8 cellular contexts compared by ENCODE assay signal in genomic region chr3:141403576-141403975, GRCh38. TPM values are rescaled to one million over a fixed set of nuclear protein-coding genes. Genes with fewer than 3 reads are reported as not detected.
DNase-seq lines count a peak whose midpoint lies in the region; ATAC-seq lines count a peak whose summit lies in the region.

No MANE protein-coding gene starts in this region.

- H4K20me1 ChIP-seq in GM23248 (ENCODE audit: insufficient read depth): no peaks in the 10 kb centered on the region

- H3K4me3 Mint-ChIP-seq in activated T-helper 1 cell treated with anti-CD3 and anti-CD28 coated beads, Interleukin-12 subunit alpha, Interleukin-12 subunit beta, Interleukin-2, Interleukin-4 antibody, amounts not matched to agents 30 ng/mL and 10 ng/mL and 1 ng/mL, durations not matched to agents 14 hours and 24 hours and 36 hours: peak overlapping the region; percentile 54
- peak overlapping the region; percentile 62 to 94 (median 93) for H3K4me3 Mint-ChIP-seq in immature natural killer cell
- peak overlapping the region; percentile 83 for H3K4me3 Mint-ChIP-seq in stimulated activated memory B cell treated with anti-CD40 and anti-IgM and Interleukin-4, amounts not matched to agents 10 μg/mL and 1 μg/mL and 100 μg/mL, for 72 hours

- no peak for ATAC-seq in stimulated activated memory B cell treated with anti-CD40 and anti-IgM and Interleukin-4, amounts not matched to agents 10 μg/mL and 1 μg/mL and 100 μg/mL, for 72 hours

- no peak overlapping the region for H2AFZ ChIP-seq in GM23248

- H3K27ac ChIP-seq in GM23248: peak overlapping the region; percentile 92

- no peak for DNase-seq in GM23248
- no peak for DNase-seq in activated T-helper 1 cell treated with anti-CD3 and anti-CD28 coated beads, Interleukin-12 subunit alpha, Interleukin-12 subunit beta, Interleukin-2, Interleukin-4 antibody, amounts not matched to agents 30 ng/mL and 10 ng/mL and 1 ng/mL, durations not matched to agents 14 hours and 24 hours and 36 hours (ENCODE audit: low spot score)
- DNase-seq in immature natural killer cell: peak; percentile 49 to 71 (median 58)
- no peak for DNase-seq in 8988T
- no peak for DNase-seq in NCI-H226
- no peak for DNase-seq in NCI-H526 treated with DMSO at 0.1 percent for 48 hours (lab: John Stamatoyannopoulos, UW)
- no peak for DNase-seq in NCI-H345 treated with DMSO at 0.1 percent for 48 hours (lab: John Stamatoyannopoulos, UW; ENCODE audit: unreplicated experiment)

- H3K36me3 ChIP-seq in GM23248 (ENCODE audit: low read depth): peaks cover 27% of the 10 kb centered on the region

- H3K27me3 ChIP-seq in GM23248 (replicated peaks; ENCODE audit: insufficient read depth): no peaks in the 10 kb centered on the region

- peaks cover 86% of the 10 kb centered on the region for H3F3A ChIP-seq in GM23248 (ENCODE audit: insufficient read depth)

- H3K4me3 ChIP-seq in GM23248: peak overlapping the region; percentile 88

- H3K79me2 ChIP-seq in GM23248 (ENCODE audit: insufficient read depth): peaks cover 72% of the 10 kb centered on the region

- H3K9ac ChIP-seq in GM23248: peak overlapping the region; percentile 93

- no peaks in the 10 kb centered on the region for H3K9me3 ChIP-seq in GM23248 (ENCODE audit: low read depth)

- peaks cover 80% of the 10 kb centered on the region for H3K4me1 ChIP-seq in GM23248 (ENCODE audit: insufficient read depth)

- WGBS in GM23248 (ENCODE audit: low coverage in 1 of 2, low lambda C conversion rate in 2 of 2, missing lambda C conversion rate in 2 of 2), 2 experiments: 4 to 8% methylated on average over 4 of the region's 4 CpGs

- H3K27me3 Mint-ChIP-seq in activated T-helper 1 cell treated with anti-CD3 and anti-CD28 coated beads, Interleukin-12 subunit alpha, Interleukin-12 subunit beta, Interleukin-2, Interleukin-4 antibody, amounts not matched to agents 30 ng/mL and 10 ng/mL and 1 ng/mL, durations not matched to agents 14 hours and 24 hours and 36 hours (ENCODE audit: insufficient read depth): no peaks in the 10 kb centered on the region
- peaks cover 0 to 8% (median 3%) of the 10 kb centered on the region in 3 donors for H3K27me3 Mint-ChIP-seq in immature natural killer cell (ENCODE audit: low read depth in 3 of 3)
- no peaks in the 10 kb centered on the region for H3K27me3 Mint-ChIP-seq in stimulated activated memory B cell treated with anti-CD40 and anti-IgM and Interleukin-4, amounts not matched to agents 10 μg/mL and 1 μg/mL and 100 μg/mL, for 72 hours

- no peak overlapping the region for H3K27ac Mint-ChIP-seq in activated T-helper 1 cell treated with anti-CD3 and anti-CD28 coated beads, Interleukin-12 subunit alpha, Interleukin-12 subunit beta, Interleukin-2, Interleukin-4 antibody, amounts not matched to agents 30 ng/mL and 10 ng/mL and 1 ng/mL, durations not matched to agents 14 hours and 24 hours and 36 hours
- peak overlapping the region; percentile 75 to 96 (median 90) for H3K27ac Mint-ChIP-seq in immature natural killer cell
- peak overlapping the region; percentile 67 for H3K27ac Mint-ChIP-seq in stimulated activated memory B cell treated with anti-CD40 and anti-IgM and Interleukin-4, amounts not matched to agents 10 μg/mL and 1 μg/mL and 100 μg/mL, for 72 hours

- no peaks in the 10 kb centered on the region for H3K9me2 ChIP-seq in GM23248 (ENCODE audit: insufficient read depth)

- no peaks in the 10 kb centered on the region for H3K9me3 Mint-ChIP-seq in activated T-helper 1 cell treated with anti-CD3 and anti-CD28 coated beads, Interleukin-12 subunit alpha, Interleukin-12 subunit beta, Interleukin-2, Interleukin-4 antibody, amounts not matched to agents 30 ng/mL and 10 ng/mL and 1 ng/mL, durations not matched to agents 14 hours and 24 hours and 36 hours
- H3K9me3 Mint-ChIP-seq in immature natural killer cell: no peaks in the 10 kb centered on the region
- H3K9me3 Mint-ChIP-seq in stimulated activated memory B cell treated with anti-CD40 and anti-IgM and Interleukin-4, amounts not matched to agents 10 μg/mL and 1 μg/mL and 100 μg/mL, for 72 hours: no peaks in the 10 kb centered on the region

- H3K36me3 Mint-ChIP-seq in activated T-helper 1 cell treated with anti-CD3 and anti-CD28 coated beads, Interleukin-12 subunit alpha, Interleukin-12 subunit beta, Interleukin-2, Interleukin-4 antibody, amounts not matched to agents 30 ng/mL and 10 ng/mL and 1 ng/mL, durations not matched to agents 14 hours and 24 hours and 36 hours (ENCODE audit: low read depth): peaks cover 29% of the 10 kb centered on the region
- H3K36me3 Mint-ChIP-seq in immature natural killer cell: peaks cover 23 to 37% (median 32%) of the 10 kb centered on the region in 3 donors
- H3K36me3 Mint-ChIP-seq in stimulated activated memory B cell treated with anti-CD40 and anti-IgM and Interleukin-4, amounts not matched to agents 10 μg/mL and 1 μg/mL and 100 μg/mL, for 72 hours: peaks cover 47% of the 10 kb centered on the region

- peaks cover 31% of the 10 kb centered on the region for H3K4me1 Mint-ChIP-seq in activated T-helper 1 cell treated with anti-CD3 and anti-CD28 coated beads, Interleukin-12 subunit alpha, Interleukin-12 subunit beta, Interleukin-2, Interleukin-4 antibody, amounts not matched to agents 30 ng/mL and 10 ng/mL and 1 ng/mL, durations not matched to agents 14 hours and 24 hours and 36 hours (ENCODE audit: low read depth)
- H3K4me1 Mint-ChIP-seq in immature natural killer cell: peaks cover 25 to 70% of the 10 kb centered on the region in 2 donors
- H3K4me1 Mint-ChIP-seq in stimulated activated memory B cell treated with anti-CD40 and anti-IgM and Interleukin-4, amounts not matched to agents 10 μg/mL and 1 μg/mL and 100 μg/mL, for 72 hours: peaks cover 63% of the 10 kb centered on the region

- intact Hi-C loops in activated T-helper 1 cell treated with anti-CD3 and anti-CD28 coated beads, Interleukin-12 subunit alpha, Interleukin-12 subunit beta, Interleukin-2, Interleukin-4 antibody, amounts not matched to agents 30 ng/mL and 10 ng/mL and 1 ng/mL, durations not matched to agents 14 hours and 24 hours and 36 hours (cut with micrococcal nuclease): loop anchor here (1.0 to 2.0 kb wide), 3 partner anchors 8 to 173 kb away; partner anchors contain the start of gene PXYLP1

- in situ Hi-C loops in GM23248 (cut with MboI): no loop called here

- H3K4me2 ChIP-seq in GM23248 (ENCODE audit: unreplicated experiment): peak overlapping the region; percentile 89

RNA-seq across cellular contexts. Expression of gene ZBTB38, which starts 35.3 kb away (rescaled TPM):
- total RNA-seq in GM23248 (2014; rRNA removed; shearing (Covaris generic)): 159 and 175 TPM in 2 replicates
- polyA plus RNA-seq in GM23248 (2016; fragmentation: Nextera tagmentation; extraction: Ambion mirVana): 107 and 112 TPM in 2 replicates
- total RNA-seq in activated T-helper 1 cell treated with anti-CD3 and anti-CD28 coated beads, Interleukin-12 subunit alpha, Interleukin-12 subunit beta, Interleukin-2, Interleukin-4 antibody, amounts not matched to agents 30 ng/mL and 10 ng/mL and 1 ng/mL, durations not matched to agents 14 hours and 24 hours and 36 hours: 20.0 and 21.0 TPM in 2 replicates
- 10 to 100 TPM; 31.4 to 98.7 (median 68.1) TPM for polyA plus RNA-seq in immature natural killer cell

Comparison
In these comparisons a context has a peak if more than half of its experiments do, and no peak if none do; other contexts are left out.
1. DNase-seq: peak in immature natural killer cell (3 of 3); none in GM23248 (single experiment), activated T-helper 1 cell treated with anti-CD3 and anti-CD28 coated beads, Interleukin-12 subunit alpha, Interleukin-12 subunit beta, Interleukin-2, Interleukin-4 antibody, amounts not matched to agents 30 ng/mL and 10 ng/mL and 1 ng/mL, durations not matched to agents 14 hours and 24 hours and 36 hours (single experiment), 8988T (single experiment), NCI-H226 (single experiment), NCI-H526 treated with DMSO at 0.1 percent for 48 hours (single experiment) and NCI-H345 treated with DMSO at 0.1 percent for 48 hours (single experiment).
2. Peak in every context shown above with its lines, with median percentiles within 50 percentile points of each other: H3K4me3 Mint-ChIP-seq.